ENCODE assay signal across 1 cellular context in the genomic region with DNA sequence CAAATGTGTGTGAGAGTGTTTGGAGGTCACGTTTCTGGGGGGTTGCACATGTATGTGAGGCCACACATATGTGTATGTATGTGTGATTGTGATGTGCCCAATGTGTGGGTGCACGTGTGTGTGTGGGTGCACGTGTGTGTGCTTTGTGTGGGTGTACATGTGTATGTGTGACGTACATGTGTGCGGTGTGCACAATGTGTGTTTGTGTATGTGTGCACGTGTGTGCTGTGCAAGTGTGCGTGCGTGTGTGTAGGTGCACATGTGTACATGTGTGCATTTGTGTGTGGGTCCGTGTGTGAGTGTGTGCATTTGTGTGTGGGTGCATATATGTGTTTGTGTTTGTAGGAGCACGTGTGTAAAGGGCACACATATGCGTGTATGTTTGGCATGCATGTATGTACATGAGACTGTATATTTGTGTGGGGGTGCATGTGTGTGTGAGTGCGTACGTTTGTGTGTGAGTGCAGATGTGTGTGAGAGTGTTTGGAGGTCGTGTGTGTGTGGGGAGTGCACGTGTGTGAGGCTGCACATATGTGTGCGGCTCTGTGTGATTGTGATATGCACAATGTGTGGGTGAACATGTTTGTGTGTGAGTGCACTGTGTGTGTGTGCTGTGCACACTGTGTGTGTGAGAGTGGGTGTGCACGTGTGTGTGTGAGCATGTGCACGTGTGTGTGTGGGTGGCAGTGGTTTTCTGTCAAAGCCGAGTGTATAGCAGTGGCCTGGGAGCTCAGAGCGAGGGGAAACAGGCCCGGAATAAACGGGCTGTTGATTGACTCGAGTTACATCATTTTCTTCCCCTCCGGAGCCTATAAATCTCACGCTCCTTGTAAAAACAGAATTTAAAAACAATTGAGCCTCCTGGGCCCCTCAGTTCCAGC.
TF ChIP-seq lines count a peak whose summit lies in the region.

No MANE protein-coding gene starts in this region.

TF ChIP-seq in HepG2, 621 proteins besides CTCF, POLR2A, EP300 and RAD21 (continued from another document and continues in another):
- TF ChIP-seq, protein P1, sequence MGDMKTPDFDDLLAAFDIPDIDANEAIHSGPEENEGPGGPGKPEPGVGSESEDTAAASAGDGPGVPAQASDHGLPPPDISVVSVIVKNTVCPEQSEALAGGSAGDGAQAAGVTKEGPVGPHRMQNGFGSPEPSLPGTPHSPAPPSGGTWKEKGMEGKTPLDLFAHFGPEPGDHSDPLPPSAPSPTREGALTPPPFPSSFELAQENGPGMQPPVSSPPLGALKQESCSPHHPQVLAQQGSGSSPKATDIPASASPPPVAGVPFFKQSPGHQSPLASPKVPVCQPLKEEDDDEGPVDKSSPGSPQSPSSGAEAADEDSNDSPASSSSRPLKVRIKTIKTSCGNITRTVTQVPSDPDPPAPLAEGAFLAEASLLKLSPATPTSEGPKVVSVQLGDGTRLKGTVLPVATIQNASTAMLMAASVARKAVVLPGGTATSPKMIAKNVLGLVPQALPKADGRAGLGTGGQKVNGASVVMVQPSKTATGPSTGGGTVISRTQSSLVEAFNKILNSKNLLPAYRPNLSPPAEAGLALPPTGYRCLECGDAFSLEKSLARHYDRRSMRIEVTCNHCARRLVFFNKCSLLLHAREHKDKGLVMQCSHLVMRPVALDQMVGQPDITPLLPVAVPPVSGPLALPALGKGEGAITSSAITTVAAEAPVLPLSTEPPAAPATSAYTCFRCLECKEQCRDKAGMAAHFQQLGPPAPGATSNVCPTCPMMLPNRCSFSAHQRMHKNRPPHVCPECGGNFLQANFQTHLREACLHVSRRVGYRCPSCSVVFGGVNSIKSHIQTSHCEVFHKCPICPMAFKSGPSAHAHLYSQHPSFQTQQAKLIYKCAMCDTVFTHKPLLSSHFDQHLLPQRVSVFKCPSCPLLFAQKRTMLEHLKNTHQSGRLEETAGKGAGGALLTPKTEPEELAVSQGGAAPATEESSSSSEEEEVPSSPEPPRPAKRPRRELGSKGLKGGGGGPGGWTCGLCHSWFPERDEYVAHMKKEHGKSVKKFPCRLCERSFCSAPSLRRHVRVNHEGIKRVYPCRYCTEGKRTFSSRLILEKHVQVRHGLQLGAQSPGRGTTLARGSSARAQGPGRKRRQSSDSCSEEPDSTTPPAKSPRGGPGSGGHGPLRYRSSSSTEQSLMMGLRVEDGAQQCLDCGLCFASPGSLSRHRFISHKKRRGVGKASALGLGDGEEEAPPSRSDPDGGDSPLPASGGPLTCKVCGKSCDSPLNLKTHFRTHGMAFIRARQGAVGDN (CRISPR knock-in tag; IDR thresholded peaks at IDR 0.05), result peak; percentile 65
- TF ChIP-seq, protein P2, sequence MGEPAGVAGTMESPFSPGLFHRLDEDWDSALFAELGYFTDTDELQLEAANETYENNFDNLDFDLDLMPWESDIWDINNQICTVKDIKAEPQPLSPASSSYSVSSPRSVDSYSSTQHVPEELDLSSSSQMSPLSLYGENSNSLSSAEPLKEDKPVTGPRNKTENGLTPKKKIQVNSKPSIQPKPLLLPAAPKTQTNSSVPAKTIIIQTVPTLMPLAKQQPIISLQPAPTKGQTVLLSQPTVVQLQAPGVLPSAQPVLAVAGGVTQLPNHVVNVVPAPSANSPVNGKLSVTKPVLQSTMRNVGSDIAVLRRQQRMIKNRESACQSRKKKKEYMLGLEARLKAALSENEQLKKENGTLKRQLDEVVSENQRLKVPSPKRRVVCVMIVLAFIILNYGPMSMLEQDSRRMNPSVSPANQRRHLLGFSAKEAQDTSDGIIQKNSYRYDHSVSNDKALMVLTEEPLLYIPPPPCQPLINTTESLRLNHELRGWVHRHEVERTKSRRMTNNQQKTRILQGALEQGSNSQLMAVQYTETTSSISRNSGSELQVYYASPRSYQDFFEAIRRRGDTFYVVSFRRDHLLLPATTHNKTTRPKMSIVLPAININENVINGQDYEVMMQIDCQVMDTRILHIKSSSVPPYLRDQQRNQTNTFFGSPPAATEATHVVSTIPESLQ (CRISPR knock-in tag; conservative IDR thresholded peaks at IDR 0.05), result no peak
- TF ChIP-seq ZNF570 (CRISPR knock-in tag; IDR thresholded peaks at IDR 0.05; ENCODE audit: borderline replicate concordance) (no peak), HOXD1 (CRISPR knock-in tag; IDR thresholded peaks at IDR 0.05) (no peak), EHMT2 (IDR thresholded peaks at IDR 0.05; ENCODE audit: borderline replicate concordance, low read depth, low read length) (no peak), GTF3A (CRISPR knock-in tag; conservative IDR thresholded peaks at IDR 0.05) (no peak), GATAD2A (CRISPR knock-in tag; IDR thresholded peaks at IDR 0.05) (0 out of 2 replicates have a peak, but pooled peaks have one; percentile 10), ZNF781 (CRISPR knock-in tag; IDR thresholded peaks at IDR 0.05; ENCODE audit: borderline replicate concordance, not compliant biosample characterization) (no peak), KDM2A (CRISPR knock-in tag; IDR thresholded peaks at IDR 0.05; ENCODE audit: borderline replicate concordance, low read depth) (no peak), SOX5 (CRISPR knock-in tag; IDR thresholded peaks at IDR 0.05; ENCODE audit: borderline replicate concordance) (no peak)
- TF ChIP-seq, protein P3, sequence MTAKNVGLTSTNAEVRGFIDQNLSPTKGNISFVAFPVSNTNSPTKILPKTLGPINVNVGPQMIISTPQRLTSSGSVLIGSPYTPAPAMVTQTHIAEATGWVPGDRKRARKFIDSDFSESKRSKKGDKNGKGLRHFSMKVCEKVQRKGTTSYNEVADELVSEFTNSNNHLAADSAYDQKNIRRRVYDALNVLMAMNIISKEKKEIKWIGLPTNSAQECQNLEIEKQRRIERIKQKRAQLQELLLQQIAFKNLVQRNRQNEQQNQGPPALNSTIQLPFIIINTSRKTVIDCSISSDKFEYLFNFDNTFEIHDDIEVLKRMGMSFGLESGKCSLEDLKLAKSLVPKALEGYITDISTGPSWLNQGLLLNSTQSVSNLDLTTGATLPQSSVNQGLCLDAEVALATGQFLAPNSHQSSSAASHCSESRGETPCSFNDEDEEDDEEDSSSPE (CRISPR knock-in tag; IDR thresholded peaks at IDR 0.05), result no peak
- TF ChIP-seq, protein P4, sequence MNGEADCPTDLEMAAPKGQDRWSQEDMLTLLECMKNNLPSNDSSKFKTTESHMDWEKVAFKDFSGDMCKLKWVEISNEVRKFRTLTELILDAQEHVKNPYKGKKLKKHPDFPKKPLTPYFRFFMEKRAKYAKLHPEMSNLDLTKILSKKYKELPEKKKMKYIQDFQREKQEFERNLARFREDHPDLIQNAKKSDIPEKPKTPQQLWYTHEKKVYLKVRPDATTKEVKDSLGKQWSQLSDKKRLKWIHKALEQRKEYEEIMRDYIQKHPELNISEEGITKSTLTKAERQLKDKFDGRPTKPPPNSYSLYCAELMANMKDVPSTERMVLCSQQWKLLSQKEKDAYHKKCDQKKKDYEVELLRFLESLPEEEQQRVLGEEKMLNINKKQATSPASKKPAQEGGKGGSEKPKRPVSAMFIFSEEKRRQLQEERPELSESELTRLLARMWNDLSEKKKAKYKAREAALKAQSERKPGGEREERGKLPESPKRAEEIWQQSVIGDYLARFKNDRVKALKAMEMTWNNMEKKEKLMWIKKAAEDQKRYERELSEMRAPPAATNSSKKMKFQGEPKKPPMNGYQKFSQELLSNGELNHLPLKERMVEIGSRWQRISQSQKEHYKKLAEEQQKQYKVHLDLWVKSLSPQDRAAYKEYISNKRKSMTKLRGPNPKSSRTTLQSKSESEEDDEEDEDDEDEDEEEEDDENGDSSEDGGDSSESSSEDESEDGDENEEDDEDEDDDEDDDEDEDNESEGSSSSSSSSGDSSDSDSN (CRISPR knock-in tag; IDR thresholded peaks at IDR 0.05), result peak; percentile 35; the same call in 1 of the 2 replicates
- TF ChIP-seq, protein P5, sequence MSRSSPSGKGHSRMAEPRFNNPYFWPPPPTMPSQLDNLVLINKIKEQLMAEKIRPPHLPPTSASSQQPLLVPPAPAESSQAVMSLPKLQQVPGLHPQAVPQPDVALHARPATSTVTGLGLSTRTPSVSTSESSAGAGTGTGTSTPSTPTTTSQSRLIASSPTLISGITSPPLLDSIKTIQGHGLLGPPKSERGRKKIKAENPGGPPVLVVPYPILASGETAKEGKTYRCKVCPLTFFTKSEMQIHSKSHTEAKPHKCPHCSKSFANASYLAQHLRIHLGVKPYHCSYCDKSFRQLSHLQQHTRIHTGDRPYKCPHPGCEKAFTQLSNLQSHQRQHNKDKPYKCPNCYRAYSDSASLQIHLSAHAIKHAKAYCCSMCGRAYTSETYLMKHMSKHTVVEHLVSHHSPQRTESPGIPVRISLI (CRISPR knock-in tag; IDR thresholded peaks at IDR 0.05; ENCODE audit: borderline replicate concordance), result no peak
- TF ChIP-seq, protein P6, sequence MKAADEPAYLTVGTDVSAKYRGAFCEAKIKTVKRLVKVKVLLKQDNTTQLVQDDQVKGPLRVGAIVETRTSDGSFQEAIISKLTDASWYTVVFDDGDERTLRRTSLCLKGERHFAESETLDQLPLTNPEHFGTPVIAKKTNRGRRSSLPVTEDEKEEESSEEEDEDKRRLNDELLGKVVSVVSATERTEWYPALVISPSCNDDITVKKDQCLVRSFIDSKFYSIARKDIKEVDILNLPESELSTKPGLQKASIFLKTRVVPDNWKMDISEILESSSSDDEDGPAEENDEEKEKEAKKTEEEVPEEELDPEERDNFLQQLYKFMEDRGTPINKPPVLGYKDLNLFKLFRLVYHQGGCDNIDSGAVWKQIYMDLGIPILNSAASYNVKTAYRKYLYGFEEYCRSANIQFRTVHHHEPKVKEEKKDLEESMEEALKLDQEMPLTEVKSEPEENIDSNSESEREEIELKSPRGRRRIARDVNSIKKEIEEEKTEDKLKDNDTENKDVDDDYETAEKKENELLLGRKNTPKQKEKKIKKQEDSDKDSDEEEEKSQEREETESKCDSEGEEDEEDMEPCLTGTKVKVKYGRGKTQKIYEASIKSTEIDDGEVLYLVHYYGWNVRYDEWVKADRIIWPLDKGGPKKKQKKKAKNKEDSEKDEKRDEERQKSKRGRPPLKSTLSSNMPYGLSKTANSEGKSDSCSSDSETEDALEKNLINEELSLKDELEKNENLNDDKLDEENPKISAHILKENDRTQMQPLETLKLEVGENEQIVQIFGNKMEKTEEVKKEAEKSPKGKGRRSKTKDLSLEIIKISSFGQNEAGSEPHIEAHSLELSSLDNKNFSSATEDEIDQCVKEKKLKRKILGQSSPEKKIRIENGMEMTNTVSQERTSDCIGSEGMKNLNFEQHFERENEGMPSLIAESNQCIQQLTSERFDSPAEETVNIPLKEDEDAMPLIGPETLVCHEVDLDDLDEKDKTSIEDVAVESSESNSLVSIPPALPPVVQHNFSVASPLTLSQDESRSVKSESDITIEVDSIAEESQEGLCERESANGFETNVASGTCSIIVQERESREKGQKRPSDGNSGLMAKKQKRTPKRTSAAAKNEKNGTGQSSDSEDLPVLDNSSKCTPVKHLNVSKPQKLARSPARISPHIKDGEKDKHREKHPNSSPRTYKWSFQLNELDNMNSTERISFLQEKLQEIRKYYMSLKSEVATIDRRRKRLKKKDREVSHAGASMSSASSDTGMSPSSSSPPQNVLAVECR (CRISPR knock-in tag; IDR thresholded peaks at IDR 0.05; ENCODE audit: borderline replicate concordance), result no peak
- TF ChIP-seq, protein P7, sequence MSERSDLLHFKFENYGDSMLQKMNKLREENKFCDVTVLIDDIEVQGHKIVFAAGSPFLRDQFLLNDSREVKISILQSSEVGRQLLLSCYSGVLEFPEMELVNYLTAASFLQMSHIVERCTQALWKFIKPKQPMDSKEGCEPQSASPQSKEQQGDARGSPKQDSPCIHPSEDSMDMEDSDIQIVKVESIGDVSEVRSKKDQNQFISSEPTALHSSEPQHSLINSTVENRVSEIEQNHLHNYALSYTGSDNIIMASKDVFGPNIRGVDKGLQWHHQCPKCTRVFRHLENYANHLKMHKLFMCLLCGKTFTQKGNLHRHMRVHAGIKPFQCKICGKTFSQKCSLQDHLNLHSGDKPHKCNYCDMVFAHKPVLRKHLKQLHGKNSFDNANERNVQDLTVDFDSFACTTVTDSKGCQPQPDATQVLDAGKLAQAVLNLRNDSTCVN (CRISPR knock-in tag; IDR thresholded peaks at IDR 0.05; ENCODE audit: borderline replicate concordance), result no peak
- TF ChIP-seq, protein P8, sequence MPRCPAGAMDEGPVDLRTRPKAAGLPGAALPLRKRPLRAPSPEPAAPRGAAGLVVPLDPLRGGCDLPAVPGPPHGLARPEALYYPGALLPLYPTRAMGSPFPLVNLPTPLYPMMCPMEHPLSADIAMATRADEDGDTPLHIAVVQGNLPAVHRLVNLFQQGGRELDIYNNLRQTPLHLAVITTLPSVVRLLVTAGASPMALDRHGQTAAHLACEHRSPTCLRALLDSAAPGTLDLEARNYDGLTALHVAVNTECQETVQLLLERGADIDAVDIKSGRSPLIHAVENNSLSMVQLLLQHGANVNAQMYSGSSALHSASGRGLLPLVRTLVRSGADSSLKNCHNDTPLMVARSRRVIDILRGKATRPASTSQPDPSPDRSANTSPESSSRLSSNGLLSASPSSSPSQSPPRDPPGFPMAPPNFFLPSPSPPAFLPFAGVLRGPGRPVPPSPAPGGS (CRISPR knock-in tag; IDR thresholded peaks at IDR 0.05), result no peak
- TF ChIP-seq, protein P9, sequence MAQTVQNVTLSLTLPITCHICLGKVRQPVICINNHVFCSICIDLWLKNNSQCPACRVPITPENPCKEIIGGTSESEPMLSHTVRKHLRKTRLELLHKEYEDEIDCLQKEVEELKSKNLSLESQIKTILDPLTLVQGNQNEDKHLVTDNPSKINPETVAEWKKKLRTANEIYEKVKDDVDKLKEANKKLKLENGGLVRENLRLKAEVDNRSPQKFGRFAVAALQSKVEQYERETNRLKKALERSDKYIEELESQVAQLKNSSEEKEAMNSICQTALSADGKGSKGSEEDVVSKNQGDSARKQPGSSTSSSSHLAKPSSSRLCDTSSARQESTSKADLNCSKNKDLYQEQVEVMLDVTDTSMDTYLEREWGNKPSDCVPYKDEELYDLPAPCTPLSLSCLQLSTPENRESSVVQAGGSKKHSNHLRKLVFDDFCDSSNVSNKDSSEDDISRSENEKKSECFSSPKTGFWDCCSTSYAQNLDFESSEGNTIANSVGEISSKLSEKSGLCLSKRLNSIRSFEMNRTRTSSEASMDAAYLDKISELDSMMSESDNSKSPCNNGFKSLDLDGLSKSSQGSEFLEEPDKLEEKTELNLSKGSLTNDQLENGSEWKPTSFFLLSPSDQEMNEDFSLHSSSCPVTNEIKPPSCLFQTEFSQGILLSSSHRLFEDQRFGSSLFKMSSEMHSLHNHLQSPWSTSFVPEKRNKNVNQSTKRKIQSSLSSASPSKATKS (CRISPR knock-in tag; IDR thresholded peaks at IDR 0.05), result no peak
- TF ChIP-seq, protein P10, sequence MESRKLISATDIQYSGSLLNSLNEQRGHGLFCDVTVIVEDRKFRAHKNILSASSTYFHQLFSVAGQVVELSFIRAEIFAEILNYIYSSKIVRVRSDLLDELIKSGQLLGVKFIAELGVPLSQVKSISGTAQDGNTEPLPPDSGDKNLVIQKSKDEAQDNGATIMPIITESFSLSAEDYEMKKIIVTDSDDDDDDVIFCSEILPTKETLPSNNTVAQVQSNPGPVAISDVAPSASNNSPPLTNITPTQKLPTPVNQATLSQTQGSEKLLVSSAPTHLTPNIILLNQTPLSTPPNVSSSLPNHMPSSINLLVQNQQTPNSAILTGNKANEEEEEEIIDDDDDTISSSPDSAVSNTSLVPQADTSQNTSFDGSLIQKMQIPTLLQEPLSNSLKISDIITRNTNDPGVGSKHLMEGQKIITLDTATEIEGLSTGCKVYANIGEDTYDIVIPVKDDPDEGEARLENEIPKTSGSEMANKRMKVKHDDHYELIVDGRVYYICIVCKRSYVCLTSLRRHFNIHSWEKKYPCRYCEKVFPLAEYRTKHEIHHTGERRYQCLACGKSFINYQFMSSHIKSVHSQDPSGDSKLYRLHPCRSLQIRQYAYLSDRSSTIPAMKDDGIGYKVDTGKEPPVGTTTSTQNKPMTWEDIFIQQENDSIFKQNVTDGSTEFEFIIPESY (CRISPR knock-in tag; IDR thresholded peaks at IDR 0.05), result no peak
- TF ChIP-seq, protein P11, sequence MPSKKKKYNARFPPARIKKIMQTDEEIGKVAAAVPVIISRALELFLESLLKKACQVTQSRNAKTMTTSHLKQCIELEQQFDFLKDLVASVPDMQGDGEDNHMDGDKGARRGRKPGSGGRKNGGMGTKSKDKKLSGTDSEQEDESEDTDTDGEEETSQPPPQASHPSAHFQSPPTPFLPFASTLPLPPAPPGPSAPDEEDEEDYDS (CRISPR knock-in tag; IDR thresholded peaks at IDR 0.05), result 0 out of 2 replicates have a peak, but pooled peaks have one; percentile 6
